ENCODE assay signal across 19 cellular contexts in genomic region chr13:94708971-94709614, GRCh38. TPM values are rescaled to one million over a fixed set of nuclear protein-coding genes. Genes with fewer than 3 reads are reported as not detected.
DNase-seq lines count a peak whose midpoint lies in the region; TF ChIP-seq lines count a peak whose summit lies in the region.
"Had no signal": no experiment of that assay in that cellular context is flagged by ENCODE, and none has a peak within 500 bp of the region (broad histone marks: within the 10 kb centered on the region; RNA-seq: fewer than 3 reads in every experiment).

No MANE protein-coding gene starts in this region.

- H3K4me3 Mint-ChIP-seq in brain, result peak overlapping the region; percentile 86 to 91 (median 88)
- peak overlapping the region; percentile 95 for H3K4me3 Mint-ChIP-seq in neural crest cell
- H3K4me3 Mint-ChIP-seq: activated CD4-positive, alpha-beta T cell treated with anti-CD3 and anti-CD28 coated beads, Interleukin-2, amount 10 ng/mL, durations not matched to agents 24 days and 14 days; CD8-positive, alpha-beta T cell had no signal

- H3K27ac Mint-ChIP-seq in brain (peak overlapping the region; percentile 77 to 98 (median 95)), neural crest cell (ENCODE audit: unreplicated experiment) (peak overlapping the region; percentile 95)
- H3K27ac Mint-ChIP-seq: CD8-positive, alpha-beta T cell had no signal

- H3K36me3 Mint-ChIP-seq in brain (peaks cover 4% of the 10 kb centered on the region), neural crest cell (ENCODE audit: low read depth) (peaks cover 16% of the 10 kb centered on the region)
- H3K36me3 Mint-ChIP-seq: CD8-positive, alpha-beta T cell had no signal

- in situ Hi-C loops in KBM-7 (cut with MboI; ENCODE audit: low pct_unique_long_range_greater_than_20kb, low sequenced_read_pairs), result loop anchor here (25.0 kb wide), 1 partner anchor 428 kb away; no protein-coding TSS in a partner anchor

- H3K36me3 ChIP-seq in ES-I3 (ENCODE audit: insufficient read depth, low read length) (no peaks in the 10 kb centered on the region), uterus (no peaks in the 10 kb centered on the region)
- H3K36me3 ChIP-seq: heart right ventricle, sigmoid colon, vagina had no signal

- H3K4me1 ChIP-seq in ES-I3 (ENCODE audit: insufficient read depth, low read length) (peaks cover 11% of the 10 kb centered on the region; the same call in 1 of the 2 replicates), uterus (peaks cover 0 to 26% of the 10 kb centered on the region in 2 donors)

- 0 out of 2 replicates have a peak overlapping the region, but pooled peaks have one; percentile 4 for H3K9ac ChIP-seq in ES-I3 (ENCODE audit: low read depth, low read length)

- H3K9me3 ChIP-seq in ES-I3 (ENCODE audit: control insufficient read depth, insufficient read depth, low read length) (no peaks in the 10 kb centered on the region), uterus (no peaks in the 10 kb centered on the region)
- H3K9me3 ChIP-seq: heart right ventricle, vagina had no signal

- peak; percentile 7 for DNase-seq in KBM-7
- DNase-seq in neural crest cell (ENCODE audit: low read depth, low spot score), result no peak
- no peak for DNase-seq in NCI-H187 treated with DMSO at 0.1 percent for 48 hours (lab: John Stamatoyannopoulos, UW)
- DNase-seq in uterus, result no peak
- no peak for DNase-seq in mucosa of gallbladder (ENCODE audit: low spot score)
- DNase-seq in posterior vena cava (ENCODE audit: low spot score), result no peak
- DNase-seq: activated CD4-positive, alpha-beta T cell treated with anti-CD3 and anti-CD28 coated beads, Interleukin-2, amount 10 ng/mL, durations not matched to agents 24 days and 14 days; activated T-cell treated with anti-CD3 and anti-CD28 coated beads, Interleukin-2, amount 50 U/mL, for 1 hour; CD8-positive, alpha-beta T cell; effector memory CD4-positive, alpha-beta T cell; heart right ventricle; kidney glomerular epithelial cell; NCI-H2029 treated with DMSO at 0.1 percent for 48 hours; sigmoid colon had no signal

- TF ChIP-seq POLR2A in uterus (IDR thresholded peaks at IDR 0.05), result no peak

- TF ChIP-seq CTCF in brain (conservative IDR thresholded peaks at IDR 0.05) (no peak), neural crest cell (conservative IDR thresholded peaks at IDR 0.05) (no peak), uterus (IDR thresholded peaks at IDR 0.05) (no peak)

- intact Hi-C loops in uterus (cut with DNase I; ENCODE audit: low total_unique reads), result no loop called here
- intact Hi-C loops in posterior vena cava (cut with DNase I), result no loop called here

- H3K27me3 Mint-ChIP-seq in brain (peaks cover 83% of the 10 kb centered on the region), neural crest cell (ENCODE audit: low read depth) (peaks cover 80% of the 10 kb centered on the region)

- no peak overlapping the region for H3K27ac ChIP-seq in uterus
- H3K27ac ChIP-seq: heart right ventricle, sigmoid colon, vagina had no signal

- H3K4me1 Mint-ChIP-seq in brain (peaks cover 56% of the 10 kb centered on the region), neural crest cell (peaks cover 62% of the 10 kb centered on the region)

- peaks cover 0 to 14% (median 9%) of the 10 kb centered on the region in 5 experiments for H3K9me3 Mint-ChIP-seq in brain
- no peaks in the 10 kb centered on the region for H3K9me3 Mint-ChIP-seq in neural crest cell
- H3K9me3 Mint-ChIP-seq: CD8-positive, alpha-beta T cell had no signal

- H3K27me3 ChIP-seq in uterus, result peaks cover 0 to 77% of the 10 kb centered on the region in 2 donors

- H3K4me3 ChIP-seq in uterus, result no peak overlapping the region
- H3K4me3 ChIP-seq: heart right ventricle, sigmoid colon, vagina had no signal

RNA-seq across cellular contexts. Expression of gene SOX21, which starts 3.3 kb away (rescaled TPM):
- polyA plus RNA-seq in brain (ENCODE audit: insufficient read depth, low read depth, low replicate concordance), result 4.9 TPM
- total RNA-seq in neural crest cell (71.8 and 79.5 TPM in 2 replicates), uterus (under 1 TPM in 1 of 4 donors, not detected in 3; 0.07 TPM), mucosa of gallbladder (0.09 TPM), posterior vena cava (under 1 TPM in 1 of 2 donors, not detected in 1; 0.10 TPM)
- total RNA-seq: activated CD4-positive, alpha-beta T cell treated with anti-CD3 and anti-CD28 coated beads, Interleukin-2, amount 10 ng/mL, durations not matched to agents 24 days and 14 days; cardiac septum; CD8-positive, alpha-beta T cell; heart right ventricle; RPMI7951; sigmoid colon had no signal
- polyA plus RNA-seq: heart right ventricle had no signal

Comparison
In these comparisons a context has a peak if more than half of its experiments do, and no peak if none do; other contexts are left out.
1. RNA of gene SOX21, which starts 3.3 kb away (total RNA-seq): 71.8 to 79.5 TPM in neural crest cell; 0.10 TPM in posterior vena cava, 0.09 TPM in mucosa of gallbladder (single experiment) and 0.07 TPM in uterus; every median in the first group is over 10 times any median in the second.